In the genomic region with DNA sequence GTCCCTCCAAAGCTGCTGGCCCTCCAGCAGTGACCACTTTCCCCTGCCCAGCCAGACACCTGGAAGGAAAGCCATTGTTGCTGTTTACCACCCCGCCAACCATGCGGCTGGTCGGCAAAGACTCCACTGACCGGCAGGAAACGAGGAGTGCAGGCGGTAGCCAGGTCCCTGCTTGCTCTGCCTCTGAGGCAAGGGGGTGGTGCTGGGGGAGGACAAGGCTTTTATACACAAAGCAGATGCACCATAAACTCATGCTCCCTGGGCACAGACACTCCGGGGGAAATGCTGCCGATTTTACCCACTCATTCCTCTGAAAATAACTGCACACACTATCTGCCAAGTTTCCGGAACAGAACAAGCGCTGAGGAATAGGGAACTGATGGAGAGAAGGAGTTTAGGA, we compare ENCODE assay signal across 24 cellular contexts.
A peak's percentile ranks its signal among the peaks of the same experiment; 100 is the strongest.
DNase-seq lines count a peak whose midpoint lies in the region; ATAC-seq, FAIRE-seq and TF ChIP-seq lines count a peak whose summit lies in the region.
"Had no signal": no experiment of that assay in that cellular context is flagged by ENCODE, and none has a peak within 500 bp of the region (broad histone marks: within the 10 kb centered on the region; RNA-seq: fewer than 3 reads in every experiment).

No MANE protein-coding gene starts in this region.

- TF ChIP-seq CTCF in HepG2 (CRISPR knock-in tag; IDR thresholded peaks at IDR 0.05) (no peak), right lobe of liver (IDR thresholded peaks at IDR 0.05) (no peak), WTC11 (IDR thresholded peaks at IDR 0.05) (no peak)

- no TSS peak for BruUV-seq in HepG2 (replicated peaks; lab: Mats Ljungman, UMichigan)

- no peaks in the 10 kb centered on the region for H3K9me3 ChIP-seq in HepG2 (ENCODE audit: low read length)
- no peaks in the 10 kb centered on the region for H3K9me3 ChIP-seq in right lobe of liver
- H3K9me3 ChIP-seq: Peyer's patch had no signal

- no peak overlapping the region for H3K27ac ChIP-seq in HepG2 (ENCODE audit: extremely low read length, insufficient read depth, low read length)
- H3K27ac ChIP-seq in right lobe of liver, result no peak overlapping the region
- H3K27ac ChIP-seq: Peyer's patch had no signal

- H3K4me3 Mint-ChIP-seq in WTC11, result no peak overlapping the region
- H3K4me3 Mint-ChIP-seq: CD4-positive, alpha-beta memory T cell; H9 had no signal

- TF ChIP-seq EP300 in HepG2 (IDR thresholded peaks at IDR 0.05; ENCODE audit: low read depth in 2 of 2, low read length in 2 of 2) (no peak), HepG2 (CRISPR knock-in tag; IDR thresholded peaks at IDR 0.05; ENCODE audit: borderline replicate concordance) (no peak)

- no peaks in the 10 kb centered on the region for H3K36me3 Mint-ChIP-seq in WTC11
- H3K36me3 Mint-ChIP-seq: CD4-positive, alpha-beta memory T cell had no signal

- H3K79me2 ChIP-seq in HepG2 (ENCODE audit: insufficient read depth, low read length), result no peaks in the 10 kb centered on the region

- CTCF ChIA-PET in HepG2 (lab: Yijun Ruan, JAX; ENCODE audit: low intra/inter-chr PET ratio, low total read pairs) (no interaction called here), WTC11 (lab: Charles Lee) (interaction anchor here (0.5 kb wide), 1 partner anchor 55 kb away, joined by 3 read pairs; no protein-coding TSS in a partner anchor)

- DNase-seq in HepG2 (ENCODE audit: low spot score) (no peak), right lobe of liver (no peak), WTC11 (ENCODE audit: low spot score) (no peak), mucosa of gallbladder (ENCODE audit: low spot score) (peak; percentile 19), SKM-1 treated with dmso at 0.1 percent for 144 hours (lab: John Stamatoyannopoulos, UW; ENCODE audit: unreplicated experiment) (no peak)
- DNase-seq: C1 segment of cervical spinal cord; CD4-positive, alpha-beta memory T cell; COR-L47; GDM1; H9; Kasumi-1; NCI-H1105 treated with DMSO at 0.1 percent for 48 hours; NCI-H146; NCI-H1930; NCI-H446; NCI-H524 treated with DMSO at 0.1 percent for 48 hours; Peyer's patch; SHP77 treated with DMSO at 0.1 percent for 48 hours had no signal

- H3K36me3 ChIP-seq in HepG2 (replicated peaks in 1 of 2; ENCODE audit: control insufficient read depth in 1 of 2, insufficient read depth in 2 of 2, low read length in 2 of 2), result no peaks in the 10 kb centered on the region
- H3K36me3 ChIP-seq in right lobe of liver, result no peaks in the 10 kb centered on the region
- H3K36me3 ChIP-seq: Peyer's patch had no signal

- no peaks in the 10 kb centered on the region for H3K27me3 Mint-ChIP-seq in WTC11 (ENCODE audit: low read depth)

- no peak overlapping the region for H2AFZ ChIP-seq in HepG2 (ENCODE audit: low read length)

- WGBS in HepG2 (ENCODE audit: low lambda C conversion rate), result 22% methylated on average over 10 of the region's 10 CpGs
- 53% methylated on average over 8 of the region's 10 CpGs for WGBS in right lobe of liver (ENCODE audit: insufficient coverage, low coverage, low lambda C conversion rate, missing lambda C conversion rate)

- peaks cover 11% of the 10 kb centered on the region for H3K4me1 Mint-ChIP-seq in WTC11
- H3K4me1 Mint-ChIP-seq: CD4-positive, alpha-beta memory T cell had no signal

- no peak overlapping the region for H3K9ac ChIP-seq in HepG2 (ENCODE audit: insufficient read depth, low read depth, low read length)

- peak; percentile 72 for ATAC-seq in HepG2
- ATAC-seq in right lobe of liver, result no peak
- ATAC-seq in WTC11, result no peak
- no peak for ATAC-seq in GM18907 (IDR thresholded peaks at IDR 0.05; ENCODE audit: unreplicated experiment)
- no peak for ATAC-seq in GM19023 (IDR thresholded peaks at IDR 0.05; ENCODE audit: unreplicated experiment)
- ATAC-seq: GM12878, K562 had no signal

- peak overlapping the region; percentile 48 for H3K4me2 ChIP-seq in HepG2 (ENCODE audit: low read depth, low read length)

- 0 out of 2 replicates have a peak overlapping the region, but pooled peaks have one; percentile 27 for H3K27ac Mint-ChIP-seq in WTC11
- H3K27ac Mint-ChIP-seq: CD4-positive, alpha-beta memory T cell; H9 had no signal

- H3K9me3 Mint-ChIP-seq in WTC11, result no peaks in the 10 kb centered on the region
- H3K9me3 Mint-ChIP-seq: H9 had no signal

- H3K4me1 ChIP-seq in HepG2 (ENCODE audit: insufficient read depth, low read length) (no peaks in the 10 kb centered on the region), right lobe of liver (no peaks in the 10 kb centered on the region)
- H3K4me1 ChIP-seq: Peyer's patch had no signal

- intact Hi-C loops in HepG2 (cut with micrococcal nuclease; ENCODE audit: unreplicated experiment) (no loop called here), right lobe of liver (cut with DNase I) (no loop called here)

- H4K20me1 ChIP-seq in HepG2 (ENCODE audit: insufficient read depth, low read length), result no peaks in the 10 kb centered on the region

- POLR2A ChIA-PET in HepG2 (lab: Yijun Ruan, JAX) (no interaction called here), WTC11 (lab: Charles Lee) (no interaction called here)

- in situ Hi-C loops in HepG2 (cut with HindIII; ENCODE audit: extremely low pct_ligation_motif_present, low pct_unique_long_range_greater_than_20kb), result no loop called here

- H3K27me3 ChIP-seq in HepG2 (ENCODE audit: control insufficient read depth in 1 of 2, insufficient read depth in 2 of 2, low read length in 2 of 2), result peaks cover 2 to 26% of the 10 kb centered on the region in 2 experiments; a peak in 3 of 5 replicates
- H3K27me3 ChIP-seq in right lobe of liver, result no peaks in the 10 kb centered on the region
- H3K27me3 ChIP-seq: Peyer's patch had no signal

- TF ChIP-seq RAD21 in HepG2 (CRISPR knock-in tag; IDR thresholded peaks at IDR 0.05), result no peak

- FAIRE-seq in HepG2 (lab: Jason Lieb, UNC), result no peak
- FAIRE-seq: A204.1, GM12878, GM19239, K562 had no signal

- H3K4me3 ChIP-seq in HepG2 (replicated peaks in 1 of 3; ENCODE audit: insufficient read depth in 1 of 3, low read depth in 2 of 3, low read length in 3 of 3), result peak overlapping the region in 1 of 3 experiments; percentile 3; a peak in 1 of 6 replicates
- no peak overlapping the region for H3K4me3 ChIP-seq in right lobe of liver
- H3K4me3 ChIP-seq: GM12878, K562, Peyer's patch had no signal

- TF ChIP-seq POLR2A in HepG2 (IDR thresholded peaks at IDR 0.05; ENCODE audit: insufficient read depth in 1 of 2, low read depth in 2 of 2, low read length in 2 of 2) (no peak), right lobe of liver (IDR thresholded peaks at IDR 0.05) (no peak)

TF ChIP-seq in HepG2, 621 proteins besides CTCF, POLR2A, EP300 and RAD21 (continues in another document):
- TF ChIP-seq, protein P1, sequence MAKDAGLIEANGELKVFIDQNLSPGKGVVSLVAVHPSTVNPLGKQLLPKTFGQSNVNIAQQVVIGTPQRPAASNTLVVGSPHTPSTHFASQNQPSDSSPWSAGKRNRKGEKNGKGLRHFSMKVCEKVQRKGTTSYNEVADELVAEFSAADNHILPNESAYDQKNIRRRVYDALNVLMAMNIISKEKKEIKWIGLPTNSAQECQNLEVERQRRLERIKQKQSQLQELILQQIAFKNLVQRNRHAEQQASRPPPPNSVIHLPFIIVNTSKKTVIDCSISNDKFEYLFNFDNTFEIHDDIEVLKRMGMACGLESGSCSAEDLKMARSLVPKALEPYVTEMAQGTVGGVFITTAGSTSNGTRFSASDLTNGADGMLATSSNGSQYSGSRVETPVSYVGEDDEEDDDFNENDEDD (CRISPR knock-in tag; IDR thresholded peaks at IDR 0.05; ENCODE audit: borderline replicate concordance), result no peak
- no peak for TF ChIP-seq PHF5A (CRISPR knock-in tag; IDR thresholded peaks at IDR 0.05; ENCODE audit: low read depth, unreplicated experiment)

TF ChIP-seq in WTC11, 78 proteins besides CTCF, POLR2A, EP300 and RAD21 (continues in another document):
- TF ChIP-seq ZNF396 (CRISPR knock-in tag; IDR thresholded peaks at IDR 0.05; ENCODE audit: borderline replicate concordance) (no peak), OVOL2 (CRISPR knock-in tag; IDR thresholded peaks at IDR 0.05; ENCODE audit: borderline replicate concordance) (no peak), SOX15 (CRISPR knock-in tag; IDR thresholded peaks at IDR 0.05) (no peak), HMGA2 (CRISPR knock-in tag; IDR thresholded peaks at IDR 0.05) (no peak), MYBL2 (CRISPR knock-in tag; IDR thresholded peaks at IDR 0.05) (no peak), NR2C2 (CRISPR knock-in tag; IDR thresholded peaks at IDR 0.05) (no peak), ZNF232 (CRISPR knock-in tag; IDR thresholded peaks at IDR 0.05) (no peak), NFE2L1 (CRISPR knock-in tag; IDR thresholded peaks at IDR 0.05) (no peak), ZNF671 (CRISPR knock-in tag; IDR thresholded peaks at IDR 0.05) (no peak), ELF4 (CRISPR knock-in tag; IDR thresholded peaks at IDR 0.05; ENCODE audit: low read depth) (no peak), IRF2 (CRISPR knock-in tag; IDR thresholded peaks at IDR 0.05; ENCODE audit: borderline replicate concordance, low read depth) (no peak)
- TF ChIP-seq, protein P2, sequence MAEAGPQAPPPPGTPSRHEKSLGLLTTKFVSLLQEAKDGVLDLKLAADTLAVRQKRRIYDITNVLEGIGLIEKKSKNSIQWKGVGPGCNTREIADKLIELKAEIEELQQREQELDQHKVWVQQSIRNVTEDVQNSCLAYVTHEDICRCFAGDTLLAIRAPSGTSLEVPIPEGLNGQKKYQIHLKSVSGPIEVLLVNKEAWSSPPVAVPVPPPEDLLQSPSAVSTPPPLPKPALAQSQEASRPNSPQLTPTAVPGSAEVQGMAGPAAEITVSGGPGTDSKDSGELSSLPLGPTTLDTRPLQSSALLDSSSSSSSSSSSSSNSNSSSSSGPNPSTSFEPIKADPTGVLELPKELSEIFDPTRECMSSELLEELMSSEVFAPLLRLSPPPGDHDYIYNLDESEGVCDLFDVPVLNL (CRISPR knock-in tag; IDR thresholded peaks at IDR 0.05; ENCODE audit: borderline replicate concordance, low read depth), result no peak
- TF ChIP-seq, protein P3, sequence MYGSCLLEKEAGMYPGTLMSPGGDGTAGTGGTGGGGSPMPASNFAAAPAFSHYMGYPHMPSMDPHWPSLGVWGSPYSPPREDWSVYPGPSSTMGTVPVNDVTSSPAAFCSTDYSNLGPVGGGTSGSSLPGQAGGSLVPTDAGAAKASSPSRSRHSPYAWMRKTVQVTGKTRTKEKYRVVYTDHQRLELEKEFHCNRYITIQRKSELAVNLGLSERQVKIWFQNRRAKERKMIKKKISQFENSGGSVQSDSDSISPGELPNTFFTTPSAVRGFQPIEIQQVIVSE (CRISPR knock-in tag; IDR thresholded peaks at IDR 0.05; ENCODE audit: borderline replicate concordance), result no peak
- TF ChIP-seq, protein P4, sequence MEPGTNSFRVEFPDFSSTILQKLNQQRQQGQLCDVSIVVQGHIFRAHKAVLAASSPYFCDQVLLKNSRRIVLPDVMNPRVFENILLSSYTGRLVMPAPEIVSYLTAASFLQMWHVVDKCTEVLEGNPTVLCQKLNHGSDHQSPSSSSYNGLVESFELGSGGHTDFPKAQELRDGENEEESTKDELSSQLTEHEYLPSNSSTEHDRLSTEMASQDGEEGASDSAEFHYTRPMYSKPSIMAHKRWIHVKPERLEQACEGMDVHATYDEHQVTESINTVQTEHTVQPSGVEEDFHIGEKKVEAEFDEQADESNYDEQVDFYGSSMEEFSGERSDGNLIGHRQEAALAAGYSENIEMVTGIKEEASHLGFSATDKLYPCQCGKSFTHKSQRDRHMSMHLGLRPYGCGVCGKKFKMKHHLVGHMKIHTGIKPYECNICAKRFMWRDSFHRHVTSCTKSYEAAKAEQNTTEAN (CRISPR knock-in tag; IDR thresholded peaks at IDR 0.05), result no peak
